In genomic region chr14:103529383-103530365, GRCh38 we compare ENCODE assay signal across 8 cellular contexts. TPM values are rescaled to one million over a fixed set of nuclear protein-coding genes. Genes with fewer than 3 reads are reported as not detected.
A peak's percentile ranks its signal among the peaks of the same experiment; 100 is the strongest.
DNase-seq lines count a peak whose midpoint lies in the region; ATAC-seq and TF ChIP-seq lines count a peak whose summit lies in the region.

No MANE protein-coding gene starts in this region.

- no peaks in the 10 kb centered on the region for H3K9me3 Mint-ChIP-seq in T-helper 2 cell treated with Interferon-gamma antibody and Interleukin-4, amounts not matched to agents 5 μg/mL and 100 μg/mL, for 36 hours
- H3K9me3 Mint-ChIP-seq in glutamatergic neuron (ENCODE audit: unreplicated experiment), result peaks cover 2% of the 10 kb centered on the region

- peak overlapping the region; percentile 32 to 96 (median 90) for H3K27ac ChIP-seq in skin epidermis

- peaks cover 13% of the 10 kb centered on the region for H3K4me1 Mint-ChIP-seq in T-helper 2 cell treated with Interferon-gamma antibody and Interleukin-4, amounts not matched to agents 5 μg/mL and 100 μg/mL, for 36 hours (ENCODE audit: low read depth)
- H3K4me1 Mint-ChIP-seq in glutamatergic neuron (ENCODE audit: low read depth, unreplicated experiment), result peaks cover 25% of the 10 kb centered on the region

- H3K4me3 ChIP-seq in H7 (ENCODE audit: insufficient read depth, low read depth, low read length) (peak overlapping the region; percentile 90), skin epidermis (peak overlapping the region; percentile 77 to 96 (median 90))

- DNase-seq in H7, result no peak
- DNase-seq in T-helper 2 cell treated with Interferon-gamma antibody and Interleukin-4, amounts not matched to agents 5 μg/mL and 100 μg/mL, for 36 hours (ENCODE audit: low spot score), result no peak
- no peak for DNase-seq in glutamatergic neuron
- DNase-seq in DMS114 treated with DMSO at 0.1 percent for 48 hours (lab: John Stamatoyannopoulos, UW; ENCODE audit: unreplicated experiment), result no peak
- DNase-seq in ureter (ENCODE audit: low spot score), result no peak
- DNase-seq in OCI-M1 (lab: John Stamatoyannopoulos, UW), result no peak

- peaks cover 3% of the 10 kb centered on the region for H3K36me3 Mint-ChIP-seq in T-helper 2 cell treated with Interferon-gamma antibody and Interleukin-4, amounts not matched to agents 5 μg/mL and 100 μg/mL, for 36 hours (ENCODE audit: low read depth)
- H3K36me3 Mint-ChIP-seq in glutamatergic neuron (ENCODE audit: unreplicated experiment), result no peaks in the 10 kb centered on the region

- H3K27me3 ChIP-seq in H7 (ENCODE audit: control insufficient read depth, insufficient read depth, low read length), result peaks cover 1% of the 10 kb centered on the region; the same call in 1 of the 2 replicates

- no peak for ATAC-seq in GM18511 (IDR thresholded peaks at IDR 0.05; ENCODE audit: unreplicated experiment)

- H3K36me3 ChIP-seq in H7 (replicated peaks; ENCODE audit: control insufficient read depth, insufficient read depth, low read length), result no peaks in the 10 kb centered on the region; the same call in 1 of the 2 replicates

- H3K27me3 Mint-ChIP-seq in T-helper 2 cell treated with Interferon-gamma antibody and Interleukin-4, amounts not matched to agents 5 μg/mL and 100 μg/mL, for 36 hours (ENCODE audit: low read depth), result peaks cover 3% of the 10 kb centered on the region
- peaks cover 14% of the 10 kb centered on the region for H3K27me3 Mint-ChIP-seq in glutamatergic neuron (ENCODE audit: unreplicated experiment)

- peak overlapping the region; percentile 98 for H3K27ac Mint-ChIP-seq in T-helper 2 cell treated with Interferon-gamma antibody and Interleukin-4, amounts not matched to agents 5 μg/mL and 100 μg/mL, for 36 hours
- H3K27ac Mint-ChIP-seq in glutamatergic neuron (ENCODE audit: unreplicated experiment), result peak overlapping the region; percentile 87

- TF ChIP-seq CTCF in glutamatergic neuron (IDR thresholded peaks at IDR 0.05; ENCODE audit: partially characterized antibody, unreplicated experiment), result no peak

- peak overlapping the region; percentile 96 for H3K4me3 Mint-ChIP-seq in T-helper 2 cell treated with Interferon-gamma antibody and Interleukin-4, amounts not matched to agents 5 μg/mL and 100 μg/mL, for 36 hours
- H3K4me3 Mint-ChIP-seq in glutamatergic neuron (ENCODE audit: unreplicated experiment), result peak overlapping the region; percentile 96

RNA-seq across cellular contexts. Expression of gene TRMT61A, which starts 0.7 kb away (rescaled TPM):
- 13.4 and 14.1 TPM in 2 replicates for total RNA-seq in H7 (2014; rRNA removed; shearing (Covaris generic))
- total RNA-seq in glutamatergic neuron (ENCODE audit: unreplicated experiment) (7.8 TPM), ureter (22.4 TPM)

RNA-seq across cellular contexts. Expression of gene CKB, which starts 7.0 kb away (rescaled TPM):
- total RNA-seq in H7 (2014; rRNA removed; shearing (Covaris generic)), result 282 and 412 TPM in 2 replicates
- total RNA-seq in glutamatergic neuron (ENCODE audit: unreplicated experiment), result 2,561 TPM
- total RNA-seq in ureter, result 310 TPM

RNA-seq across cellular contexts. Expression of gene BAG5, which starts 32.8 kb away (rescaled TPM):
- 16.6 and 17.7 TPM in 2 replicates for total RNA-seq in H7 (2014; rRNA removed; shearing (Covaris generic))
- 34.4 TPM for total RNA-seq in glutamatergic neuron (ENCODE audit: unreplicated experiment)
- 36.8 TPM for total RNA-seq in ureter

RNA-seq across cellular contexts. Expression of gene COA8, which starts 33.1 kb away (rescaled TPM):
- total RNA-seq in H7 (2014; rRNA removed; shearing (Covaris generic)), result 15.8 and 17.4 TPM in 2 replicates
- total RNA-seq in glutamatergic neuron (ENCODE audit: unreplicated experiment), result 54.9 TPM
- 37.3 TPM for total RNA-seq in ureter
